In genomic region chr12:47777151-47777550, GRCh38 we compare ENCODE assay signal across 1 cellular context.
TF ChIP-seq lines count a peak whose summit lies in the region.

No MANE protein-coding gene starts in this region.

TF ChIP-seq in SK-N-SH, 30 proteins besides CTCF, POLR2A, EP300 and RAD21 (continued from another document):
- no peak for TF ChIP-seq RFX5 (IDR thresholded peaks at IDR 0.05; ENCODE audit: low read length)
- no peak for TF ChIP-seq GABPA (IDR thresholded peaks at IDR 0.05; ENCODE audit: low read depth)
- TF ChIP-seq GATA2 (CRISPR knock-in tag; IDR thresholded peaks at IDR 0.05) = no peak
- no peak for TF ChIP-seq FOXJ3 (CRISPR knock-in tag; IDR thresholded peaks at IDR 0.05)
- no peak for TF ChIP-seq MXI1 (IDR thresholded peaks at IDR 0.05; ENCODE audit: low read depth, low read length)
- no peak for TF ChIP-seq ELF1 (IDR thresholded peaks at IDR 0.05)
- no peak for TF ChIP-seq ZBTB33 (IDR thresholded peaks at IDR 0.05; ENCODE audit: borderline replicate concordance, low read depth)
- TF ChIP-seq MEF2A (IDR thresholded peaks at IDR 0.05; ENCODE audit: borderline replicate concordance, low read depth) = no peak
- TF ChIP-seq IRF3 (IDR thresholded peaks at IDR 0.05; ENCODE audit: low read depth, low read length) = no peak
- no peak for TF ChIP-seq NFIC (IDR thresholded peaks at IDR 0.05; ENCODE audit: borderline replicate concordance)
- no peak for TF ChIP-seq YY1 (IDR thresholded peaks at IDR 0.05; ENCODE audit: low read depth)
